Comparison of ENCODE assay signal across 1 cellular context in the genomic region with DNA sequence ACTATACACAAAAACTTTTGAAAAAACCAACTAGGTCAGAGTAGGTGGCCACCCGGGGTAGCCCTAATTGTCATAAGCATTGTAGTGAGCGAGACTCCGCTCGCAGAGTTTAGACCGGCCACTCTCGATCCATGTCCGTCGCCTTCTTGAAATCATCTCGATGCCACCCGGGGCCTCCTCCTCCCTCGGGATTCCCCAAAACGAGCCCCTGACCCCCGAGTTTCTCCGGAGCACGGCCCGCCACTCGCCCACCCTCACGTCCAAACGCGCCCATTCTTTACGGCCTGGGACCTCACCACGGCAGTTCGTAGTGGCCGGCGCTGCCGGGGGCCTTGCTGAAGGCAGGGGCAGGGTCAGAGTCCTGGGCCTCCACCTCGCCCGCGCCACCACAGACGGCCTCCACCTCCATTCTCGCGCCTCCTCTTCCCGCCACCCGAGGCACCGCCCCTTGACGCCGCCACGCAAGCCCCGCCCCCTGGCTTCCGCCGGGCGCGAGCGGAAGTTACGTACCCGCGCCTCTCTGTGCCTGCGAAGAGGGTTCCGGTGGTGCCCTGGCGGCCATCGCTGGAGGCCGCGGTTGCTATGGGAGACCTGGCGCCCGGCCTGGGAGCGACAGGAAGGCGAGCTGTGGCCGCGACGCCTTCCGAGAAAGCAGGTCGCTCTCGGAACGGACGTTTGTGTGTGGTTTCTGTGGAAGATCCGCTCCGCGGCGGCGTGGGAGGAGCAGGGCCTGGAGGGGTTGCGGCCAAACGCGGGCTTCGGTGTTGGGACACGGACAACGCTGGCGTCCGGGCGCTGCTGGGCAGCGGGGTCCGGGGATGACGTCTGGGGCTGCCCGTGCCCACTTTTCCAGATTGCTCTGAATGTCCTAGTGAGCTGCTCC.
A peak's percentile ranks its signal among the peaks of the same experiment; 100 is the strongest.
TF ChIP-seq lines count a peak whose summit lies in the region.

A gene (minus strand): TSS at position 425 of the 883 bp plus-strand sequence. CDS start 16 bp downstream, at position 409.

TF ChIP-seq in HepG2, 621 proteins besides CTCF, POLR2A, EP300 and RAD21 (continued from another document and continues in another):
- TF ChIP-seq, protein P1, sequence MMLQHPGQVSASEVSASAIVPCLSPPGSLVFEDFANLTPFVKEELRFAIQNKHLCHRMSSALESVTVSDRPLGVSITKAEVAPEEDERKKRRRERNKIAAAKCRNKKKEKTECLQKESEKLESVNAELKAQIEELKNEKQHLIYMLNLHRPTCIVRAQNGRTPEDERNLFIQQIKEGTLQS (CRISPR knock-in tag; IDR thresholded peaks at IDR 0.05): no peak; the same call in 1 of the 2 replicates
- TF ChIP-seq ZNF766 (CRISPR knock-in tag; IDR thresholded peaks at IDR 0.05; ENCODE audit: borderline replicate concordance) (no peak; the same call in 1 of the 2 replicates), MAFG (CRISPR knock-in tag; IDR thresholded peaks at IDR 0.05) (no peak), KDM1A (CRISPR knock-in tag; IDR thresholded peaks at IDR 0.05) (no peak), CEBPB (IDR thresholded peaks at IDR 0.05; ENCODE audit: borderline replicate concordance, low read depth, low read length) (no peak), NFYC (CRISPR knock-in tag; IDR thresholded peaks at IDR 0.05) (peak; percentile 51), ZNF543 (CRISPR knock-in tag; IDR thresholded peaks at IDR 0.05) (peak; percentile 86; the same call in 1 of the 2 replicates), ZNF737 (CRISPR knock-in tag; IDR thresholded peaks at IDR 0.05; ENCODE audit: borderline replicate concordance) (no peak), POLR2AphosphoS5 (IDR thresholded peaks at IDR 0.05; ENCODE audit: low read depth, low read length) (peak; percentile 70), MYNN (CRISPR knock-in tag; IDR thresholded peaks at IDR 0.05; ENCODE audit: low read depth) (no peak; the same call in 1 of the 2 replicates), SP140L (CRISPR knock-in tag; IDR thresholded peaks at IDR 0.05; ENCODE audit: borderline replicate concordance) (no peak), POLR2G (IDR thresholded peaks at IDR 0.05; ENCODE audit: low read depth, low read length) (peak; percentile 79), ZFAT (CRISPR knock-in tag; conservative IDR thresholded peaks at IDR 0.05) (no peak), KDM6A (CRISPR knock-in tag; IDR thresholded peaks at IDR 0.05; ENCODE audit: low read depth) (no peak), KAT7 (CRISPR knock-in tag; IDR thresholded peaks at IDR 0.05; ENCODE audit: borderline replicate concordance) (peak; percentile 92; the same call in 1 of the 2 replicates), SYNCRIP (IDR thresholded peaks at IDR 0.05; ENCODE audit: insufficient read depth, low read depth, low read length) (no peak), ZNF816 (CRISPR knock-in tag; IDR thresholded peaks at IDR 0.05; ENCODE audit: borderline replicate concordance) (0 out of 2 replicates have a peak, but pooled peaks have one; percentile 41), SRSF1 (optimal IDR thresholded peaks at IDR 0.05; ENCODE audit: low read depth, low read length) (peak; percentile 45), ZSCAN21 (CRISPR knock-in tag; IDR thresholded peaks at IDR 0.05; ENCODE audit: borderline replicate concordance) (peak; percentile 83; the same call in 1 of the 2 replicates), IKZF4 (CRISPR knock-in tag; IDR thresholded peaks at IDR 0.05; ENCODE audit: borderline replicate concordance, low read depth, not compliant biosample characterization) (no peak), NR2F2 (IDR thresholded peaks at IDR 0.05; ENCODE audit: borderline replicate concordance, low read depth) (no peak; the same call in 1 of the 2 replicates), MAFF (IDR thresholded peaks at IDR 0.05; ENCODE audit: low read depth, low read length) (no peak), ZNF780A (CRISPR knock-in tag; IDR thresholded peaks at IDR 0.05) (no peak), ZNF343 (CRISPR knock-in tag; IDR thresholded peaks at IDR 0.05) (no peak), TAF1 (CRISPR knock-in tag; IDR thresholded peaks at IDR 0.05) (peak; percentile 81; the same call in 1 of the 2 replicates), ZNF253 (CRISPR knock-in tag; IDR thresholded peaks at IDR 0.05; ENCODE audit: borderline replicate concordance) (no peak), KDM5B (CRISPR knock-in tag; IDR thresholded peaks at IDR 0.05; ENCODE audit: borderline replicate concordance) (peak; percentile 94), ZNF235 (CRISPR knock-in tag; IDR thresholded peaks at IDR 0.05; ENCODE audit: borderline replicate concordance) (no peak), ZSCAN20 (CRISPR knock-in tag; IDR thresholded peaks at IDR 0.05; ENCODE audit: borderline replicate concordance) (no peak), ZSCAN22 (CRISPR knock-in tag; IDR thresholded peaks at IDR 0.05) (peak; percentile 63; the same call in 1 of the 2 replicates), HOXA5 (CRISPR knock-in tag; IDR thresholded peaks at IDR 0.05) (peak; percentile 72; the same call in 1 of the 2 replicates), ATF7 (IDR thresholded peaks at IDR 0.05) (no peak), ATF7 (CRISPR knock-in tag; IDR thresholded peaks at IDR 0.05) (peak; percentile 46; the same call in 1 of the 2 replicates), CHD4 (IDR thresholded peaks at IDR 0.05; ENCODE audit: borderline replicate concordance, low read length) (no peak), ZNF136 (CRISPR knock-in tag; IDR thresholded peaks at IDR 0.05; ENCODE audit: low read depth) (no peak)
- TF ChIP-seq, protein P2, sequence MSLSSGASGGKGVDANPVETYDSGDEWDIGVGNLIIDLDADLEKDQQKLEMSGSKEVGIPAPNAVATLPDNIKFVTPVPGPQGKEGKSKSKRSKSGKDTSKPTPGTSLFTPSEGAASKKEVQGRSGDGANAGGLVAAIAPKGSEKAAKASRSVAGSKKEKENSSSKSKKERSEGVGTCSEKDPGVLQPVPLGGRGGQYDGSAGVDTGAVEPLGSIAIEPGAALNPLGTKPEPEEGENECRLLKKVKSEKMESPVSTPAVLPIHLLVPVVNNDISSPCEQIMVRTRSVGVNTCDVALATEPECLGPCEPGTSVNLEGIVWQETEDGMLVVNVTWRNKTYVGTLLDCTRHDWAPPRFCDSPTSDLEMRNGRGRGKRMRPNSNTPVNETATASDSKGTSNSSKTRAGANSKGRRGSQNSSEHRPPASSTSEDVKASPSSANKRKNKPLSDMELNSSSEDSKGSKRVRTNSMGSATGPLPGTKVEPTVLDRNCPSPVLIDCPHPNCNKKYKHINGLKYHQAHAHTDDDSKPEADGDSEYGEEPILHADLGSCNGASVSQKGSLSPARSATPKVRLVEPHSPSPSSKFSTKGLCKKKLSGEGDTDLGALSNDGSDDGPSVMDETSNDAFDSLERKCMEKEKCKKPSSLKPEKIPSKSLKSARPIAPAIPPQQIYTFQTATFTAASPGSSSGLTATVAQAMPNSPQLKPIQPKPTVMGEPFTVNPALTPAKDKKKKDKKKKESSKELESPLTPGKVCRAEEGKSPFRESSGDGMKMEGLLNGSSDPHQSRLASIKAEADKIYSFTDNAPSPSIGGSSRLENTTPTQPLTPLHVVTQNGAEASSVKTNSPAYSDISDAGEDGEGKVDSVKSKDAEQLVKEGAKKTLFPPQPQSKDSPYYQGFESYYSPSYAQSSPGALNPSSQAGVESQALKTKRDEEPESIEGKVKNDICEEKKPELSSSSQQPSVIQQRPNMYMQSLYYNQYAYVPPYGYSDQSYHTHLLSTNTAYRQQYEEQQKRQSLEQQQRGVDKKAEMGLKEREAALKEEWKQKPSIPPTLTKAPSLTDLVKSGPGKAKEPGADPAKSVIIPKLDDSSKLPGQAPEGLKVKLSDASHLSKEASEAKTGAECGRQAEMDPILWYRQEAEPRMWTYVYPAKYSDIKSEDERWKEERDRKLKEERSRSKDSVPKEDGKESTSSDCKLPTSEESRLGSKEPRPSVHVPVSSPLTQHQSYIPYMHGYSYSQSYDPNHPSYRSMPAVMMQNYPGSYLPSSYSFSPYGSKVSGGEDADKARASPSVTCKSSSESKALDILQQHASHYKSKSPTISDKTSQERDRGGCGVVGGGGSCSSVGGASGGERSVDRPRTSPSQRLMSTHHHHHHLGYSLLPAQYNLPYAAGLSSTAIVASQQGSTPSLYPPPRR (CRISPR knock-in tag; IDR thresholded peaks at IDR 0.05; ENCODE audit: borderline replicate concordance): peak; percentile 31; the same call in 1 of the 2 replicates
- TF ChIP-seq, protein P3, sequence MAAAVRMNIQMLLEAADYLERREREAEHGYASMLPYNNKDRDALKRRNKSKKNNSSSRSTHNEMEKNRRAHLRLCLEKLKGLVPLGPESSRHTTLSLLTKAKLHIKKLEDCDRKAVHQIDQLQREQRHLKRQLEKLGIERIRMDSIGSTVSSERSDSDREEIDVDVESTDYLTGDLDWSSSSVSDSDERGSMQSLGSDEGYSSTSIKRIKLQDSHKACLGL (CRISPR knock-in tag; IDR thresholded peaks at IDR 0.05): peak; percentile 69; the same call in 1 of the 2 replicates
- TF ChIP-seq, protein P4, sequence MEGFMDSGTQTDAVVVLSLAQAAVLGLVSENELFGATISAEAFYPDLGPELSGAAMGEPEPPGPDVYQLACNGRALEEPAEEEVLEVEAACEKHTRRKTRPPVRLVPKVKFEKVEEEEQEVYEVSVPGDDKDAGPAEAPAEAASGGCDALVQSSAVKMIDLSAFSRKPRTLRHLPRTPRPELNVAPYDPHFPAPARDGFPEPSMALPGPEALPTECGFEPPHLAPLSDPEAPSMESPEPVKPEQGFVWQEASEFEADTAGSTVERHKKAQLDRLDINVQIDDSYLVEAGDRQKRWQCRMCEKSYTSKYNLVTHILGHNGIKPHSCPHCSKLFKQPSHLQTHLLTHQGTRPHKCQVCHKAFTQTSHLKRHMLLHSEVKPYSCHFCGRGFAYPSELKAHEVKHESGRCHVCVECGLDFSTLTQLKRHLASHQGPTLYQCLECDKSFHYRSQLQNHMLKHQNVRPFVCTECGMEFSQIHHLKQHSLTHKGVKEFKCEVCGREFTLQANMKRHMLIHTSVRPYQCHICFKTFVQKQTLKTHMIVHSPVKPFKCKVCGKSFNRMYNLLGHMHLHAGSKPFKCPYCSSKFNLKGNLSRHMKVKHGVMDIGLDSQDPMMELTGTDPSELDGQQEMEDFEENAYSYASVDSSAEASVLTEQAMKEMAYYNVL (CRISPR knock-in tag; IDR thresholded peaks at IDR 0.05; ENCODE audit: borderline replicate concordance): peak; percentile 43; the same call in 1 of the 2 replicates
- TF ChIP-seq, protein P5, sequence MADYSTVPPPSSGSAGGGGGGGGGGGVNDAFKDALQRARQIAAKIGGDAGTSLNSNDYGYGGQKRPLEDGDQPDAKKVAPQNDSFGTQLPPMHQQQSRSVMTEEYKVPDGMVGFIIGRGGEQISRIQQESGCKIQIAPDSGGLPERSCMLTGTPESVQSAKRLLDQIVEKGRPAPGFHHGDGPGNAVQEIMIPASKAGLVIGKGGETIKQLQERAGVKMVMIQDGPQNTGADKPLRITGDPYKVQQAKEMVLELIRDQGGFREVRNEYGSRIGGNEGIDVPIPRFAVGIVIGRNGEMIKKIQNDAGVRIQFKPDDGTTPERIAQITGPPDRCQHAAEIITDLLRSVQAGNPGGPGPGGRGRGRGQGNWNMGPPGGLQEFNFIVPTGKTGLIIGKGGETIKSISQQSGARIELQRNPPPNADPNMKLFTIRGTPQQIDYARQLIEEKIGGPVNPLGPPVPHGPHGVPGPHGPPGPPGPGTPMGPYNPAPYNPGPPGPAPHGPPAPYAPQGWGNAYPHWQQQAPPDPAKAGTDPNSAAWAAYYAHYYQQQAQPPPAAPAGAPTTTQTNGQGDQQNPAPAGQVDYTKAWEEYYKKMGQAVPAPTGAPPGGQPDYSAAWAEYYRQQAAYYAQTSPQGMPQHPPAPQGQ (CRISPR knock-in tag; IDR thresholded peaks at IDR 0.05; ENCODE audit: borderline replicate concordance): no peak
- TF ChIP-seq, protein P6, sequence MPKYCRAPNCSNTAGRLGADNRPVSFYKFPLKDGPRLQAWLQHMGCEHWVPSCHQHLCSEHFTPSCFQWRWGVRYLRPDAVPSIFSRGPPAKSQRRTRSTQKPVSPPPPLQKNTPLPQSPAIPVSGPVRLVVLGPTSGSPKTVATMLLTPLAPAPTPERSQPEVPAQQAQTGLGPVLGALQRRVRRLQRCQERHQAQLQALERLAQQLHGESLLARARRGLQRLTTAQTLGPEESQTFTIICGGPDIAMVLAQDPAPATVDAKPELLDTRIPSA (CRISPR knock-in tag; IDR thresholded peaks at IDR 0.05; ENCODE audit: borderline replicate concordance): no peak
- TF ChIP-seq, protein P7, sequence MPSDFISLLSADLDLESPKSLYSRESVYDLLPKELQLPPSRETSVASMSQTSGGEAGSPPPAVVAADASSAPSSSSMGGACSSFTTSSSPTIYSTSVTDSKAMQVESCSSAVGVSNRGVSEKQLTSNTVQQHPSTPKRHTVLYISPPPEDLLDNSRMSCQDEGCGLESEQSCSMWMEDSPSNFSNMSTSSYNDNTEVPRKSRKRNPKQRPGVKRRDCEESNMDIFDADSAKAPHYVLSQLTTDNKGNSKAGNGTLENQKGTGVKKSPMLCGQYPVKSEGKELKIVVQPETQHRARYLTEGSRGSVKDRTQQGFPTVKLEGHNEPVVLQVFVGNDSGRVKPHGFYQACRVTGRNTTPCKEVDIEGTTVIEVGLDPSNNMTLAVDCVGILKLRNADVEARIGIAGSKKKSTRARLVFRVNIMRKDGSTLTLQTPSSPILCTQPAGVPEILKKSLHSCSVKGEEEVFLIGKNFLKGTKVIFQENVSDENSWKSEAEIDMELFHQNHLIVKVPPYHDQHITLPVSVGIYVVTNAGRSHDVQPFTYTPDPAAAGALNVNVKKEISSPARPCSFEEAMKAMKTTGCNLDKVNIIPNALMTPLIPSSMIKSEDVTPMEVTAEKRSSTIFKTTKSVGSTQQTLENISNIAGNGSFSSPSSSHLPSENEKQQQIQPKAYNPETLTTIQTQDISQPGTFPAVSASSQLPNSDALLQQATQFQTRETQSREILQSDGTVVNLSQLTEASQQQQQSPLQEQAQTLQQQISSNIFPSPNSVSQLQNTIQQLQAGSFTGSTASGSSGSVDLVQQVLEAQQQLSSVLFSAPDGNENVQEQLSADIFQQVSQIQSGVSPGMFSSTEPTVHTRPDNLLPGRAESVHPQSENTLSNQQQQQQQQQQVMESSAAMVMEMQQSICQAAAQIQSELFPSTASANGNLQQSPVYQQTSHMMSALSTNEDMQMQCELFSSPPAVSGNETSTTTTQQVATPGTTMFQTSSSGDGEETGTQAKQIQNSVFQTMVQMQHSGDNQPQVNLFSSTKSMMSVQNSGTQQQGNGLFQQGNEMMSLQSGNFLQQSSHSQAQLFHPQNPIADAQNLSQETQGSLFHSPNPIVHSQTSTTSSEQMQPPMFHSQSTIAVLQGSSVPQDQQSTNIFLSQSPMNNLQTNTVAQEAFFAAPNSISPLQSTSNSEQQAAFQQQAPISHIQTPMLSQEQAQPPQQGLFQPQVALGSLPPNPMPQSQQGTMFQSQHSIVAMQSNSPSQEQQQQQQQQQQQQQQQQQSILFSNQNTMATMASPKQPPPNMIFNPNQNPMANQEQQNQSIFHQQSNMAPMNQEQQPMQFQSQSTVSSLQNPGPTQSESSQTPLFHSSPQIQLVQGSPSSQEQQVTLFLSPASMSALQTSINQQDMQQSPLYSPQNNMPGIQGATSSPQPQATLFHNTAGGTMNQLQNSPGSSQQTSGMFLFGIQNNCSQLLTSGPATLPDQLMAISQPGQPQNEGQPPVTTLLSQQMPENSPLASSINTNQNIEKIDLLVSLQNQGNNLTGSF (CRISPR knock-in tag; IDR thresholded peaks at IDR 0.05): no peak
